ENCODE assay signal across 1 cellular context in the genomic region with DNA sequence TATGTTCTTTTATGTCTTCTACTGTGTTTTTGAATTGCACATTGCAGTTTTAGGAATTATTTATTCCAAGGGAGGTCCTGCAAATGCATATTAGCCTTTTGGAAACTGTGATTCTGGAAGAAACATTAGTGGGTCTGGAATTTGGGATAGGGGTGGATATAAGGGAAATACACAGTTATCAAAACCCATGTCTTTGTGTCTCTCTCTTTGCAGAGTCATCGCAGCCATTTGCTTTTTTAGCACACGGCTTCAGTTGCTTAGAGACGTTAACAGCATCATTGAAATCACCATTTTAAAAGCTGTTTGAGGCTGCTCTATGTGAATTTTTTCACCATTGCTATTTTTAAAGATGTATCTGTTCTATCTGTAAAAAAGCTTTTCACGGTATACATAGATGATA.
TF ChIP-seq lines count a peak whose summit lies in the region.

No MANE protein-coding gene starts in this region.

TF ChIP-seq in IMR-90, 13 proteins besides CTCF, POLR2A, EP300 and RAD21:
- no peak for TF ChIP-seq FOS (IDR thresholded peaks at IDR 0.05; ENCODE audit: low read depth, low read length)
- TF ChIP-seq CEBPB (IDR thresholded peaks at IDR 0.05; ENCODE audit: low read depth, low read length), result no peak
- TF ChIP-seq RCOR1 (IDR thresholded peaks at IDR 0.05; ENCODE audit: insufficient replicate concordance, low read length), result no peak
- no peak for TF ChIP-seq CHD1 (IDR thresholded peaks at IDR 0.05; ENCODE audit: low read depth, low read length)
- TF ChIP-seq, protein P1, sequence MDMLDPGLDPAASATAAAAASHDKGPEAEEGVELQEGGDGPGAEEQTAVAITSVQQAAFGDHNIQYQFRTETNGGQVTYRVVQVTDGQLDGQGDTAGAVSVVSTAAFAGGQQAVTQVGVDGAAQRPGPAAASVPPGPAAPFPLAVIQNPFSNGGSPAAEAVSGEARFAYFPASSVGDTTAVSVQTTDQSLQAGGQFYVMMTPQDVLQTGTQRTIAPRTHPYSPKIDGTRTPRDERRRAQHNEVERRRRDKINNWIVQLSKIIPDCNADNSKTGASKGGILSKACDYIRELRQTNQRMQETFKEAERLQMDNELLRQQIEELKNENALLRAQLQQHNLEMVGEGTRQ (IDR thresholded peaks at IDR 0.05; ENCODE audit: low read depth, low read length), result no peak
- TF ChIP-seq NFE2L2 (IDR thresholded peaks at IDR 0.05; ENCODE audit: low read depth, low read length), result no peak
- no peak for TF ChIP-seq MXI1 (IDR thresholded peaks at IDR 0.05; ENCODE audit: borderline replicate concordance, low read depth, low read length)
- TF ChIP-seq, protein P2, sequence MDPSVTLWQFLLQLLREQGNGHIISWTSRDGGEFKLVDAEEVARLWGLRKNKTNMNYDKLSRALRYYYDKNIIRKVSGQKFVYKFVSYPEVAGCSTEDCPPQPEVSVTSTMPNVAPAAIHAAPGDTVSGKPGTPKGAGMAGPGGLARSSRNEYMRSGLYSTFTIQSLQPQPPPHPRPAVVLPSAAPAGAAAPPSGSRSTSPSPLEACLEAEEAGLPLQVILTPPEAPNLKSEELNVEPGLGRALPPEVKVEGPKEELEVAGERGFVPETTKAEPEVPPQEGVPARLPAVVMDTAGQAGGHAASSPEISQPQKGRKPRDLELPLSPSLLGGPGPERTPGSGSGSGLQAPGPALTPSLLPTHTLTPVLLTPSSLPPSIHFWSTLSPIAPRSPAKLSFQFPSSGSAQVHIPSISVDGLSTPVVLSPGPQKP (IDR thresholded peaks at IDR 0.05; ENCODE audit: borderline replicate concordance, low read depth, low read length), result no peak
- no peak for TF ChIP-seq MAZ (IDR thresholded peaks at IDR 0.05; ENCODE audit: borderline replicate concordance, low read depth, low read length)
- no peak for TF ChIP-seq SMC3 (IDR thresholded peaks at IDR 0.05; ENCODE audit: low read depth, low read length)
